In genomic region chr10:70815504-70816219, GRCh38 we compare ENCODE assay signal across 8 cellular contexts.
A peak's percentile ranks its signal among the peaks of the same experiment; 100 is the strongest.
DNase-seq lines count a peak whose midpoint lies in the region; ATAC-seq and TF ChIP-seq lines count a peak whose summit lies in the region.

Gene SGPL1 (plus strand): TSS chr10:70815948. CDS start chr10:70816854, 906 bp downstream.

- TF ChIP-seq CTCF in 22Rv1 (IDR thresholded peaks at IDR 0.05) = peak; percentile 99

- peak; percentile 19 for DNase-seq in NCI-H2107 treated with DMSO at 0.1 percent for 48 hours (lab: John Stamatoyannopoulos, UW; ENCODE audit: unreplicated experiment)
- peak; percentile 74 for DNase-seq in activated CD4-positive, CD25-positive, alpha-beta regulatory T cell treated with anti-CD3 and anti-CD28 coated beads, Interleukin-2, amount 50 U/mL, for 16 hours (ENCODE audit: low read depth, low spot score)
- peak; percentile 79 for DNase-seq in central memory CD4-positive, alpha-beta T cell
- peak; percentile 92 for DNase-seq in islet precursor cell
- peak; percentile 88 for DNase-seq in stimulated activated CD4-positive, alpha-beta T cell treated with anti-CD3 and anti-CD28 coated beads, Interleukin-12 subunit alpha, Interleukin-12 subunit beta, amount 100 ng/mL, for 4 hours

- ATAC-seq in HG02938 (IDR thresholded peaks at IDR 0.05; ENCODE audit: unreplicated experiment) = peak; percentile 81

- peak; percentile 81 for TF ChIP-seq POLR2A in GM15510 (IDR thresholded peaks at IDR 0.05; ENCODE audit: borderline replicate concordance, extremely low read depth, insufficient read length)

- peak within 1 kb of the TSS; percentile 92 for H3K27ac ChIP-seq in 22Rv1

Comparison
In these comparisons a context has a peak if more than half of its experiments do, and no peak if none do; other contexts are left out.
1. Peak in every context shown above with its lines: DNase-seq, ATAC-seq and H3K27ac ChIP-seq.
2. DNase-seq: peak in every context shown above with its lines; median percentile 92 in islet precursor cell; 88 in stimulated activated CD4-positive, alpha-beta T cell treated with anti-CD3 and anti-CD28 coated beads, Interleukin-12 subunit alpha, Interleukin-12 subunit beta, amount 100 ng/mL, for 4 hours; 79 in central memory CD4-positive, alpha-beta T cell; 74 in activated CD4-positive, CD25-positive, alpha-beta regulatory T cell treated with anti-CD3 and anti-CD28 coated beads, Interleukin-2, amount 50 U/mL, for 16 hours; 19 in NCI-H2107 treated with DMSO at 0.1 percent for 48 hours.